Comparison of ENCODE assay signal across 24 cellular contexts in genomic region chr15:52172869-52173268, GRCh38.
"Had no signal": no experiment of that assay in that cellular context is flagged by ENCODE, and none has a peak within 500 bp of the region (broad histone marks: within the 10 kb centered on the region; RNA-seq: fewer than 3 reads in every experiment).

No MANE protein-coding gene starts in this region.

- H3K9me3 Mint-ChIP-seq: activated naive CD4-positive, alpha-beta T cell treated with anti-CD3 and anti-CD28 coated beads, Interleukin-2, amount 10 ng/mL, durations not matched to agents 7 days and 5 days; natural killer cell treated with Interleukin-12 subunit alpha and Interleukin-12 subunit beta and Interleukin-15 and Interleukin-18, amount 100 ng/mL, for 72 hours; stimulated activated effector memory CD8-positive, alpha-beta T cell treated with anti-CD3 and anti-CD28 coated beads, Interleukin-12 subunit alpha, Interleukin-12 subunit beta, amount 100 ng/mL, for 72 hours; stimulated activated naive CD8-positive, alpha-beta T cell treated with anti-CD3 and anti-CD28 coated beads, Interleukin-15, Interleukin-2, amounts not matched to agents 100 ng/mL and 50 ng/mL, for 24 hours had no signal

- H3K27ac Mint-ChIP-seq: activated naive CD4-positive, alpha-beta T cell treated with anti-CD3 and anti-CD28 coated beads, Interleukin-2, amount 10 ng/mL, durations not matched to agents 7 days and 5 days; natural killer cell treated with Interleukin-12 subunit alpha and Interleukin-12 subunit beta and Interleukin-15 and Interleukin-18, amount 100 ng/mL, for 72 hours; stimulated activated effector memory CD8-positive, alpha-beta T cell treated with anti-CD3 and anti-CD28 coated beads, Interleukin-12 subunit alpha, Interleukin-12 subunit beta, amount 100 ng/mL, for 72 hours; stimulated activated naive CD8-positive, alpha-beta T cell treated with anti-CD3 and anti-CD28 coated beads, Interleukin-15, Interleukin-2, amounts not matched to agents 100 ng/mL and 50 ng/mL, for 24 hours had no signal

- H3K27me3 Mint-ChIP-seq: activated naive CD4-positive, alpha-beta T cell treated with anti-CD3 and anti-CD28 coated beads, Interleukin-2, amount 10 ng/mL, durations not matched to agents 7 days and 5 days; natural killer cell treated with Interleukin-12 subunit alpha and Interleukin-12 subunit beta and Interleukin-15 and Interleukin-18, amount 100 ng/mL, for 72 hours; stimulated activated naive CD8-positive, alpha-beta T cell treated with anti-CD3 and anti-CD28 coated beads, Interleukin-15, Interleukin-2, amounts not matched to agents 100 ng/mL and 50 ng/mL, for 24 hours had no signal

- H3K4me3 Mint-ChIP-seq: activated naive CD4-positive, alpha-beta T cell treated with anti-CD3 and anti-CD28 coated beads, Interleukin-2, amount 10 ng/mL, durations not matched to agents 7 days and 5 days; natural killer cell treated with Interleukin-12 subunit alpha and Interleukin-12 subunit beta and Interleukin-15 and Interleukin-18, amount 100 ng/mL, for 72 hours; stimulated activated effector memory CD8-positive, alpha-beta T cell treated with anti-CD3 and anti-CD28 coated beads, Interleukin-12 subunit alpha, Interleukin-12 subunit beta, amount 100 ng/mL, for 72 hours; stimulated activated naive CD8-positive, alpha-beta T cell treated with anti-CD3 and anti-CD28 coated beads, Interleukin-15, Interleukin-2, amounts not matched to agents 100 ng/mL and 50 ng/mL, for 24 hours had no signal

- H3K36me3 Mint-ChIP-seq: natural killer cell treated with Interleukin-12 subunit alpha and Interleukin-12 subunit beta and Interleukin-15 and Interleukin-18, amount 100 ng/mL, for 72 hours; stimulated activated effector memory CD8-positive, alpha-beta T cell treated with anti-CD3 and anti-CD28 coated beads, Interleukin-12 subunit alpha, Interleukin-12 subunit beta, amount 100 ng/mL, for 72 hours had no signal

- ATAC-seq: activated CD4-positive, CD25-positive, alpha-beta regulatory T cell treated with anti-CD3 and anti-CD28 coated beads, Interleukin-2, amount 50 U/mL, for 24 hours; heart right ventricle; mucosa of descending colon; natural killer cell treated with Interleukin-12 subunit alpha and Interleukin-12 subunit beta and Interleukin-15 and Interleukin-18, amount 100 ng/mL, for 72 hours; right cardiac atrium; stimulated activated effector memory CD8-positive, alpha-beta T cell treated with anti-CD3 and anti-CD28 coated beads, Interleukin-12 subunit alpha, Interleukin-12 subunit beta, amount 100 ng/mL, for 72 hours had no signal

- H3K4me3 ChIP-seq: breast epithelium, esophagus squamous epithelium, heart right ventricle, left ventricle myocardium inferior, lung, mucosa of descending colon, upper lobe of left lung, vagina had no signal

- DNase-seq: activated CD4-positive, alpha-beta T cell treated with anti-CD3 and anti-CD28 coated beads for 48 hours; activated CD4-positive, alpha-beta T cell treated with anti-CD3 and anti-CD28 coated beads, Interleukin-2, amount 50 U/mL, for 48 hours; activated CD8-positive, alpha-beta memory T cell treated with anti-CD3 and anti-CD28 coated beads for 24 hours; activated gamma-delta T cell; activated naive CD4-positive, alpha-beta T cell treated with anti-CD3 and anti-CD28 coated beads, Interleukin-2, amount 10 ng/mL, durations not matched to agents 7 days and 5 days; amygdala; central memory CD4-positive, alpha-beta T cell; esophagus squamous epithelium; foreskin melanocyte; heart right ventricle; left ventricle myocardium inferior; mucosa of descending colon; right cardiac atrium; stimulated activated CD4-positive, alpha-beta T cell treated with anti-CD3 and anti-CD28 coated beads, Interleukin-4, amount 100 ng/mL, for 24 hours; upper lobe of left lung; WERI-Rb-1 had no signal

- H3K27ac ChIP-seq: breast epithelium, epithelial cell of prostate, esophagus squamous epithelium, heart right ventricle, left ventricle myocardium inferior, upper lobe of left lung, vagina, WERI-Rb-1 had no signal
